Comparison of ENCODE assay signal across 19 cellular contexts in genomic region chr22:48080304-48081165, GRCh38.
"Had no signal": no experiment of that assay in that cellular context is flagged by ENCODE, and none has a peak within 500 bp of the region (broad histone marks: within the 10 kb centered on the region; RNA-seq: fewer than 3 reads in every experiment).

No MANE protein-coding gene starts in this region.

- H3K4me3 ChIP-seq: esophagus muscularis mucosa, heart right ventricle, ovary, transverse colon, uterus had no signal

- H3K4me1 ChIP-seq: esophagus muscularis mucosa, heart right ventricle, transverse colon had no signal

- DNase-seq: activated B cell treated with CpG ODN at 0.5 μM for 24 hours; activated CD4-positive, alpha-beta T cell treated with anti-CD3 and anti-CD28 coated beads for 4 hours; activated gamma-delta T cell; effector CD4-positive, alpha-beta T cell; heart right ventricle; kidney glomerular epithelial cell; left ventricle myocardium superior; ovary; stimulated activated CD4-positive, alpha-beta T cell treated with anti-CD3 and anti-CD28 coated beads, Interleukin-4, amount 100 ng/mL, for 24 hours; stimulated activated naive CD4-positive, alpha-beta T cell; substantia nigra; T-helper 1 cell; T-helper 9 cell; transverse colon; uterus had no signal

- H3K27ac ChIP-seq: esophagus muscularis mucosa, heart right ventricle, ovary, transverse colon, uterus had no signal

- H3K9me3 ChIP-seq: esophagus muscularis mucosa, heart right ventricle, ovary, transverse colon, uterus had no signal

- FAIRE-seq: bronchial epithelial cell, endothelial cell of umbilical vein had no signal

- H3K27me3 ChIP-seq: ovary, uterus had no signal

- H3K36me3 ChIP-seq: esophagus muscularis mucosa, heart right ventricle, ovary, transverse colon, uterus had no signal

- ATAC-seq: heart right ventricle, left ventricle myocardium superior, sciatic nerve had no signal
